Comparison of ENCODE assay signal across 6 cellular contexts in the genomic region with DNA sequence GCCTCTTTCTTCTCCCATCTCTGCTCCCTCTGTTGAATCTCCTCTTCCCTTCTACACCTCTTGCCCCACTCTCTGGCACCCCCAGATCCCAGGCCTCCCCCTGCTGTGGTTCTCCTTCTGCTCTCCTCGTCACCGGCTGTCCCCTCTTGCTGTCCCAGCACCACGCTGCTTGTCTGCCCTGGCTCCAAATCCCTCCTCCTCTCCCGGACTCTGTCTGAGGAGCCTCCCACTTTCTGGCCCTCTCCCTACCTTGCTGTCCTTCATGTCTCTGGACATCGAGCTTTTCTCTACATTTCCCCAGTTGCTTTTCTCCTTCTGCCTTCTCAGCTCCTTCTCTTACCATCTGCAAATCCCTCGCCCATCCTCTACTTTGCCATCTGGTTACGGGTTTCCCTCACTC. TPM values are rescaled to one million over a fixed set of nuclear protein-coding genes. Genes with fewer than 3 reads are reported as not detected.
A peak's percentile ranks its signal among the peaks of the same experiment; 100 is the strongest.
DNase-seq lines count a peak whose midpoint lies in the region; ATAC-seq and TF ChIP-seq lines count a peak whose summit lies in the region.

No MANE protein-coding gene starts in this region.

- H3K36me3 ChIP-seq in mucosa of rectum (ENCODE audit: control insufficient read depth in 2 of 2, insufficient read depth in 2 of 2, low read length in 2 of 2) = peaks cover 3 to 14% of the 10 kb centered on the region in 2 donors

- no peak overlapping the region for H3K9ac ChIP-seq in mucosa of rectum (ENCODE audit: low read depth in 1 of 2, low read length in 2 of 2)

- peaks cover 49% of the 10 kb centered on the region for H3K9me3 Mint-ChIP-seq in activated naive CD8-positive, alpha-beta T cell treated with anti-CD3 and anti-CD28 coated beads for 36 hours

- peaks cover 2 to 6% of the 10 kb centered on the region in 2 donors for H3K4me1 ChIP-seq in mucosa of rectum (ENCODE audit: control insufficient read depth in 2 of 2, insufficient read depth in 2 of 2, low read length in 2 of 2)

- H3K9me3 ChIP-seq in mucosa of rectum (ENCODE audit: control insufficient read depth in 2 of 2, low read length in 2 of 2) = peaks cover 0 to 2% of the 10 kb centered on the region in 2 donors

- no peak for TF ChIP-seq CTCF in GM13976 (IDR thresholded peaks at IDR 0.05; ENCODE audit: borderline replicate concordance, control extremely low read depth, extremely low read depth, insufficient read depth, missing control alignments)

- peak overlapping the region; percentile 83 for H3K4me3 Mint-ChIP-seq in activated naive CD8-positive, alpha-beta T cell treated with anti-CD3 and anti-CD28 coated beads for 36 hours

- H3K27me3 Mint-ChIP-seq in activated naive CD8-positive, alpha-beta T cell treated with anti-CD3 and anti-CD28 coated beads for 36 hours = no peaks in the 10 kb centered on the region

- no peak overlapping the region for H3K27ac ChIP-seq in mucosa of rectum (ENCODE audit: low read depth in 2 of 2, low read length in 2 of 2)

- ATAC-seq in HG03196 (IDR thresholded peaks at IDR 0.05; ENCODE audit: unreplicated experiment) (no peak), GM18519 (IDR thresholded peaks at IDR 0.05; ENCODE audit: low FRiP score, unreplicated experiment) (no peak)

- DNase-seq in EH (ENCODE audit: low read depth) (peak; percentile 20), GM13976 (ENCODE audit: low spot score) (no peak)
- no peak for DNase-seq in activated naive CD8-positive, alpha-beta T cell treated with anti-CD3 and anti-CD28 coated beads for 36 hours

- H3K4me3 ChIP-seq in mucosa of rectum (ENCODE audit: low read length in 2 of 2) = peak overlapping the region; percentile 80 to 82

- H3K27ac Mint-ChIP-seq in activated naive CD8-positive, alpha-beta T cell treated with anti-CD3 and anti-CD28 coated beads for 36 hours = peak overlapping the region; percentile 83

- peaks cover 15% of the 10 kb centered on the region for H3K4me1 Mint-ChIP-seq in activated naive CD8-positive, alpha-beta T cell treated with anti-CD3 and anti-CD28 coated beads for 36 hours

- H3K27me3 ChIP-seq in mucosa of rectum (ENCODE audit: control insufficient read depth in 2 of 2, insufficient read depth in 2 of 2, low read length in 2 of 2) = no peaks in the 10 kb centered on the region

- in situ Hi-C loops in GM13976 (cut with MboI; ENCODE audit: low sequenced_read_pairs, unreplicated experiment) = no loop called here

- H3K36me3 Mint-ChIP-seq in activated naive CD8-positive, alpha-beta T cell treated with anti-CD3 and anti-CD28 coated beads for 36 hours = peaks cover 62% of the 10 kb centered on the region

RNA-seq across cellular contexts. Expression of gene ZNF347, which starts 1.3 kb away (rescaled TPM):
- total RNA-seq in activated naive CD8-positive, alpha-beta T cell treated with anti-CD3 and anti-CD28 coated beads for 36 hours = 1 to 10 TPM; 7.0 to 8.6 TPM

RNA-seq across cellular contexts. Expression of gene ZNF415, which starts 24.9 kb away (rescaled TPM):
- 1 to 10 TPM; 1.5 to 1.8 TPM for total RNA-seq in activated naive CD8-positive, alpha-beta T cell treated with anti-CD3 and anti-CD28 coated beads for 36 hours

RNA-seq across cellular contexts. Expression of gene ZNF665, which starts 35.6 kb away (rescaled TPM):
- 1 to 10 TPM; 6.6 to 6.7 TPM for total RNA-seq in activated naive CD8-positive, alpha-beta T cell treated with anti-CD3 and anti-CD28 coated beads for 36 hours

RNA-seq across cellular contexts. Expression of gene ZNF160, which starts 54.4 kb away (rescaled TPM):
- 10 to 100 TPM; 22.6 to 27.4 TPM for total RNA-seq in activated naive CD8-positive, alpha-beta T cell treated with anti-CD3 and anti-CD28 coated beads for 36 hours
